In the genomic region with DNA sequence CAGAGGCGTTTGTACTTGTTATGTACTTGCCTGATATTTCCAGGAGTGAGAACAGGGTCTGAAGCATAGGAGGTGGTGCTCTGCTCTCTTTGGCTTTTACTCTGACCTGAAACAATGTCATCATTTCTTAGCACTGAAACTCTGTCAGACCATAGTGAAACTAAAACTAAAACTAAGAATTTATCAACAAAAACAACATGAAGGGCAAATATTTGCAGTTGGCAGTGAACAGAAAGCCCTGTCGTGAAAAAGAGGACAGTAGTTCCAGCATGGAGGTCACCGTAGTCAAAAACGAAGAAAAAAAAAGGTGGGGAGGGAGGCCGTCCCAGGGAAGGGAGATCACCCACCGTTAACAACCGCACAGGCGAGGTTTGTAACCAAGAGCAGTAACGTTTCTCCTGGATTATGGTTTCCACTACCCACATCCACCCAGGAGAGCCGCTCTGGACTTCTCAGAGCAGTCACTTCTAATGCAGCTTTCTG, we compare ENCODE assay signal across 8 cellular contexts.
A peak's percentile ranks its signal among the peaks of the same experiment; 100 is the strongest.
DNase-seq lines count a peak whose midpoint lies in the region; ATAC-seq, FAIRE-seq and TF ChIP-seq lines count a peak whose summit lies in the region.
"Had no signal": no experiment of that assay in that cellular context is flagged by ENCODE, and none has a peak within 500 bp of the region (broad histone marks: within the 10 kb centered on the region; RNA-seq: fewer than 3 reads in every experiment).

No MANE protein-coding gene starts in this region.

- no peaks in the 10 kb centered on the region for H3K9me3 Mint-ChIP-seq in activated naive CD8-positive, alpha-beta T cell treated with anti-CD3 and anti-CD28 coated beads, Interleukin-2, amount 10 ng/mL, durations not matched to agents 7 days and 5 days

- no peak for TF ChIP-seq RAD21 in HepG2 (CRISPR knock-in tag; IDR thresholded peaks at IDR 0.05)

- CTCF ChIA-PET in HepG2 (lab: Yijun Ruan, JAX; ENCODE audit: low intra/inter-chr PET ratio, low total read pairs) = no interaction called here

- H3K4me2 ChIP-seq in HepG2 (ENCODE audit: low read depth, low read length) = peak overlapping the region; percentile 96

- FAIRE-seq in HepG2 (lab: Jason Lieb, UNC) = peak; percentile 88

- no peaks in the 10 kb centered on the region for H3K9me3 ChIP-seq in HepG2 (ENCODE audit: low read length)
- H3K9me3 ChIP-seq in aorta (ENCODE audit: control insufficient read depth, low read length) = no peaks in the 10 kb centered on the region
- H3K9me3 ChIP-seq in HAP-1 = no peaks in the 10 kb centered on the region
- H3K9me3 ChIP-seq in SJCRH30 (replicated peaks) = 0 out of 2 replicates have a peak, but pooled peaks cover 5% of the 10 kb centered on the region

- peak overlapping the region; percentile 80 for H3K9ac ChIP-seq in HepG2 (ENCODE audit: insufficient read depth, low read depth, low read length)

- peaks cover 1% of the 10 kb centered on the region for H3K4me1 Mint-ChIP-seq in activated naive CD8-positive, alpha-beta T cell treated with anti-CD3 and anti-CD28 coated beads, Interleukin-2, amount 10 ng/mL, durations not matched to agents 7 days and 5 days

- WGBS in HepG2 (ENCODE audit: low lambda C conversion rate) = 1% methylated on average over 10 of the region's 10 CpGs
- WGBS in aorta, 2 donors = 4 to 13% methylated on average over 10 of the region's 10 CpGs

- intact Hi-C loops in HepG2 (cut with micrococcal nuclease; ENCODE audit: unreplicated experiment) = loop anchor here (5.0 to 10.0 kb wide), 2 partner anchors 40 to 618 kb away; partner anchors contain the start of gene CAMK2D
- intact Hi-C loops in aorta (cut with DNase I) = no loop called here

- TF ChIP-seq POLR2A in HepG2 (IDR thresholded peaks at IDR 0.05; ENCODE audit: insufficient read depth in 1 of 2, low read depth in 2 of 2, low read length in 2 of 2) = no peak; a peak in 1 of 4 replicates

- H3K27me3 Mint-ChIP-seq in activated naive CD8-positive, alpha-beta T cell treated with anti-CD3 and anti-CD28 coated beads, Interleukin-2, amount 10 ng/mL, durations not matched to agents 7 days and 5 days = peaks cover 3% of the 10 kb centered on the region

- peak in 1 of 2 experiments; percentile 6; a peak in 1 of 4 replicates for TF ChIP-seq EP300 in HepG2 (IDR thresholded peaks at IDR 0.05; ENCODE audit: low read depth in 2 of 2, low read length in 2 of 2)
- no peak for TF ChIP-seq EP300 in HepG2 (CRISPR knock-in tag; IDR thresholded peaks at IDR 0.05; ENCODE audit: borderline replicate concordance)

- H3K27ac ChIP-seq in HepG2 (ENCODE audit: extremely low read length, insufficient read depth, low read length) = peak overlapping the region; percentile 98
- peak overlapping the region; percentile 53 to 71 for H3K27ac ChIP-seq in aorta (ENCODE audit: low read depth in 1 of 2, low read length in 2 of 2)
- H3K27ac ChIP-seq in SJCRH30 = no peak overlapping the region
- H3K27ac ChIP-seq: VCaP had no signal

- H3K36me3 ChIP-seq in HepG2 (replicated peaks in 1 of 2; ENCODE audit: control insufficient read depth in 1 of 2, insufficient read depth in 2 of 2, low read length in 2 of 2) (no peaks in the 10 kb centered on the region), aorta (ENCODE audit: control insufficient read depth in 1 of 2, insufficient read depth in 2 of 2, low read length in 1 of 2) (no peaks in the 10 kb centered on the region), HAP-1 (replicated peaks) (no peaks in the 10 kb centered on the region), SJCRH30 (no peaks in the 10 kb centered on the region)

- DNase-seq in activated naive CD8-positive, alpha-beta T cell treated with anti-CD3 and anti-CD28 coated beads, Interleukin-2, amount 10 ng/mL, durations not matched to agents 7 days and 5 days = no peak
- DNase-seq in HepG2 (ENCODE audit: low spot score) (peak; percentile 73), aorta (no peak), HAP-1 (ENCODE audit: low spot score in 2 of 2) (no peak), SJCRH30 (no peak)

- no peaks in the 10 kb centered on the region for H3K27me3 ChIP-seq in HepG2 (ENCODE audit: control insufficient read depth in 1 of 2, insufficient read depth in 2 of 2, low read length in 2 of 2)
- H3K27me3 ChIP-seq in aorta (ENCODE audit: control insufficient read depth in 1 of 2, insufficient read depth in 2 of 2, low read length in 1 of 2) = no peaks in the 10 kb centered on the region
- H3K27me3 ChIP-seq in HAP-1 (ENCODE audit: low read depth) = no peaks in the 10 kb centered on the region
- H3K27me3 ChIP-seq in SJCRH30 = no peaks in the 10 kb centered on the region

- POLR2A ChIA-PET in activated naive CD8-positive, alpha-beta T cell treated with anti-CD3 and anti-CD28 coated beads, Interleukin-2, amount 10 ng/mL, durations not matched to agents 7 days and 5 days (lab: Charles Lee) = no interaction called here
- POLR2A ChIA-PET in HepG2 (lab: Yijun Ruan, JAX) = interaction anchor here (1.1 to 1.2 kb wide), 3 partner anchors 30 to 39 kb away, joined by 3 to 11 read pairs (median 3); no protein-coding TSS in a partner anchor

- H3K4me3 ChIP-seq in HepG2 (replicated peaks in 1 of 3; ENCODE audit: insufficient read depth in 1 of 3, low read depth in 2 of 3, low read length in 3 of 3) (peak overlapping the region; percentile 30 to 70 (median 60)), aorta (ENCODE audit: low read length in 2 of 2) (peak overlapping the region; percentile 77 to 94), HAP-1 (no peak overlapping the region), SJCRH30 (no peak overlapping the region)

- no peak for TF ChIP-seq CTCF in HepG2 (CRISPR knock-in tag; IDR thresholded peaks at IDR 0.05)

- no peaks in the 10 kb centered on the region for H4K20me1 ChIP-seq in HepG2 (ENCODE audit: insufficient read depth, low read length)

- in situ Hi-C loops in HepG2 (cut with HindIII; ENCODE audit: extremely low pct_ligation_motif_present, low pct_unique_long_range_greater_than_20kb) (no loop called here), HAP-1 (cut with MboI; ENCODE audit: low sequenced_read_pairs) (no loop called here)

- H3K27ac Mint-ChIP-seq in activated naive CD8-positive, alpha-beta T cell treated with anti-CD3 and anti-CD28 coated beads, Interleukin-2, amount 10 ng/mL, durations not matched to agents 7 days and 5 days = no peak overlapping the region

- peak overlapping the region; percentile 31 for H3K4me3 Mint-ChIP-seq in activated naive CD8-positive, alpha-beta T cell treated with anti-CD3 and anti-CD28 coated beads, Interleukin-2, amount 10 ng/mL, durations not matched to agents 7 days and 5 days

- ATAC-seq in GM19043 (IDR thresholded peaks at IDR 0.05; ENCODE audit: low read depth, unreplicated experiment) = peak; percentile 66
- peak; percentile 70 for ATAC-seq in HG03039 (IDR thresholded peaks at IDR 0.05; ENCODE audit: unreplicated experiment)
- no peak for ATAC-seq in activated naive CD8-positive, alpha-beta T cell treated with anti-CD3 and anti-CD28 coated beads, Interleukin-2, amount 10 ng/mL, durations not matched to agents 7 days and 5 days (ENCODE audit: low read depth)
- peak; percentile 51 for ATAC-seq in HepG2
- peak; percentile 64 for ATAC-seq in aorta (ENCODE audit: low FRiP score)

- H3K4me1 ChIP-seq in HepG2 (ENCODE audit: insufficient read depth, low read length) (peaks cover 77% of the 10 kb centered on the region), aorta (ENCODE audit: control insufficient read depth in 1 of 2, insufficient read depth in 2 of 2, low read length in 2 of 2) (peaks cover 0 to 3% of the 10 kb centered on the region in 2 donors), HAP-1 (peaks cover 40% of the 10 kb centered on the region), SJCRH30 (peaks cover 26% of the 10 kb centered on the region)

- H3K36me3 Mint-ChIP-seq in activated naive CD8-positive, alpha-beta T cell treated with anti-CD3 and anti-CD28 coated beads, Interleukin-2, amount 10 ng/mL, durations not matched to agents 7 days and 5 days = no peaks in the 10 kb centered on the region

- peak overlapping the region; percentile 44 for H2AFZ ChIP-seq in HepG2 (ENCODE audit: low read length)

- BruUV-seq in HepG2 (replicated peaks; lab: Mats Ljungman, UMichigan) = TSS peak; percentile 95

- no peaks in the 10 kb centered on the region for H3K79me2 ChIP-seq in HepG2 (ENCODE audit: insufficient read depth, low read length)

TF ChIP-seq in HepG2, 621 proteins besides CTCF, POLR2A, EP300 and RAD21 (continues in another document):
- no peak for TF ChIP-seq ZNF260 (CRISPR knock-in tag; IDR thresholded peaks at IDR 0.05; ENCODE audit: borderline replicate concordance, low read depth)
- TF ChIP-seq ZNF501 (CRISPR knock-in tag; IDR thresholded peaks at IDR 0.05) = no peak
- 0 out of 2 replicates have a peak, but pooled peaks have one; percentile 32 for TF ChIP-seq NCOR1 (IDR thresholded peaks at IDR 0.05; ENCODE audit: borderline replicate concordance, low read length)
- TF ChIP-seq, protein P1, sequence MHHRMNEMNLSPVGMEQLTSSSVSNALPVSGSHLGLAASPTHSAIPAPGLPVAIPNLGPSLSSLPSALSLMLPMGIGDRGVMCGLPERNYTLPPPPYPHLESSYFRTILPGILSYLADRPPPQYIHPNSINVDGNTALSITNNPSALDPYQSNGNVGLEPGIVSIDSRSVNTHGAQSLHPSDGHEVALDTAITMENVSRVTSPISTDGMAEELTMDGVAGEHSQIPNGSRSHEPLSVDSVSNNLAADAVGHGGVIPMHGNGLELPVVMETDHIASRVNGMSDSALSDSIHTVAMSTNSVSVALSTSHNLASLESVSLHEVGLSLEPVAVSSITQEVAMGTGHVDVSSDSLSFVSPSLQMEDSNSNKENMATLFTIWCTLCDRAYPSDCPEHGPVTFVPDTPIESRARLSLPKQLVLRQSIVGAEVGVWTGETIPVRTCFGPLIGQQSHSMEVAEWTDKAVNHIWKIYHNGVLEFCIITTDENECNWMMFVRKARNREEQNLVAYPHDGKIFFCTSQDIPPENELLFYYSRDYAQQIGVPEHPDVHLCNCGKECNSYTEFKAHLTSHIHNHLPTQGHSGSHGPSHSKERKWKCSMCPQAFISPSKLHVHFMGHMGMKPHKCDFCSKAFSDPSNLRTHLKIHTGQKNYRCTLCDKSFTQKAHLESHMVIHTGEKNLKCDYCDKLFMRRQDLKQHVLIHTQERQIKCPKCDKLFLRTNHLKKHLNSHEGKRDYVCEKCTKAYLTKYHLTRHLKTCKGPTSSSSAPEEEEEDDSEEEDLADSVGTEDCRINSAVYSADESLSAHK (CRISPR knock-in tag; IDR thresholded peaks at IDR 0.05; ENCODE audit: borderline replicate concordance) = no peak
- no peak for TF ChIP-seq KLF9 (CRISPR knock-in tag; IDR thresholded peaks at IDR 0.05; ENCODE audit: low read depth)
- peak; percentile 11; the same call in 1 of the 2 replicates for TF ChIP-seq GATAD2A (CRISPR knock-in tag; IDR thresholded peaks at IDR 0.05)
- no peak for TF ChIP-seq NR2F6 (IDR thresholded peaks at IDR 0.05)
- no peak for TF ChIP-seq NR2F6 (CRISPR knock-in tag; IDR thresholded peaks at IDR 0.05)
- no peak for TF ChIP-seq ZMAT3 (CRISPR knock-in tag; conservative IDR thresholded peaks at IDR 0.05)
- peak; percentile 11; the same call in 1 of the 2 replicates for TF ChIP-seq DMAP1 (CRISPR knock-in tag; IDR thresholded peaks at IDR 0.05)
- 0 out of 2 replicates have a peak, but pooled peaks have one; percentile 5 for TF ChIP-seq TARDBP (CRISPR knock-in tag; IDR thresholded peaks at IDR 0.05)
- TF ChIP-seq NCOA2 (CRISPR knock-in tag; IDR thresholded peaks at IDR 0.05) = peak; percentile 19; the same call in 1 of the 2 replicates

Comparison
In these comparisons a context has a peak if more than half of its experiments do, and no peak if none do; other contexts are left out.
1. H3K4me3 ChIP-seq: peak in HepG2 (3 of 3) and aorta (2 of 2); none in HAP-1 (single experiment) and SJCRH30 (single experiment).